ENCODE assay signal across 8 cellular contexts in the genomic region with DNA sequence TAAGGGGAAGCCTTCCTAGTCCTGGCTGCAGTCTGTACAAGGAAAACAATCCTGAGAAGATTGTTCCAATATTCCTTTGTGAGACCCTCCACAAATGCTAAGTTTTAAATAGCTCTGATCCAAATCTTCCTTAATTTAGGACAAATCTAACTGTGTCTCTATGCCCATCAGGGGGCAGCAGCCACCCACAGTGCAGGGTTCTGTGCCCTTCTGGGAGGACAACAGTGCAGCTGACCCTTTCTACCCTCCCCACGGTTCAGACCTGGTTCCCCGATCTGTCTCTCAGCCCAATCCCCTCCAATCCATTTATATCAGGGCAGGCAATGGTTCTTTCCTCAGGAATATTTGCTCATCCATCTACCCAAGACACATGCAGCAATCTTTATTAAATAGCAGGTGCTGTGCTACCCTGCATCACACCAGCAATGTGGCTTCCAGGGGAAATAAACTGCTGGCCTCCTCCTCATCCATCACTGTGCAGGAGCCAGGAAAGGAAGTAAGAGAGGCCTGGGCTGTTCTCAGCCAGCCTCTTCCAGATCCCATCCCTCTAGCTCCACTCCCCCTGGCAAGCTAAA. TPM values are rescaled to one million over a fixed set of nuclear protein-coding genes. Genes with fewer than 3 reads are reported as not detected.
DNase-seq lines count a peak whose midpoint lies in the region; ATAC-seq and TF ChIP-seq lines count a peak whose summit lies in the region.

No MANE protein-coding gene starts in this region.

- no peak overlapping the region for H3K4me3 Mint-ChIP-seq in activated CD8-positive, alpha-beta memory T cell treated with anti-CD3 and anti-CD28 coated beads, Interleukin-2, amount 10 ng/mL, durations not matched to agents 7 days and 5 days
- H3K4me3 Mint-ChIP-seq in osteocyte (ENCODE audit: unreplicated experiment) = no peak overlapping the region

- TF ChIP-seq CTCF in osteocyte (IDR thresholded peaks at IDR 0.05) = peak; percentile 79

- CTCF ChIA-PET in activated CD8-positive, alpha-beta memory T cell treated with anti-CD3 and anti-CD28 coated beads, Interleukin-2, amount 10 ng/mL, durations not matched to agents 7 days and 5 days (lab: Charles Lee) = interaction anchor here (0.6 to 8.9 kb wide), 23 partner anchors 9 to 226 kb away, joined by 3 to 191 read pairs (median 4); partner anchors contain the start of genes HILPDA and PRRT4

- peaks cover 3% of the 10 kb centered on the region for H3K36me3 Mint-ChIP-seq in activated CD8-positive, alpha-beta memory T cell treated with anti-CD3 and anti-CD28 coated beads, Interleukin-2, amount 10 ng/mL, durations not matched to agents 7 days and 5 days
- H3K36me3 Mint-ChIP-seq in osteocyte (ENCODE audit: unreplicated experiment) = no peaks in the 10 kb centered on the region

- no peaks in the 10 kb centered on the region for H3K9me3 Mint-ChIP-seq in activated CD8-positive, alpha-beta memory T cell treated with anti-CD3 and anti-CD28 coated beads, Interleukin-2, amount 10 ng/mL, durations not matched to agents 7 days and 5 days (ENCODE audit: low read depth)
- no peaks in the 10 kb centered on the region for H3K9me3 Mint-ChIP-seq in osteocyte (ENCODE audit: unreplicated experiment)

- peaks cover 8% of the 10 kb centered on the region for H3K4me1 Mint-ChIP-seq in activated CD8-positive, alpha-beta memory T cell treated with anti-CD3 and anti-CD28 coated beads, Interleukin-2, amount 10 ng/mL, durations not matched to agents 7 days and 5 days
- peaks cover 8% of the 10 kb centered on the region for H3K4me1 Mint-ChIP-seq in osteocyte (ENCODE audit: unreplicated experiment)

- DNase-seq in activated CD4-positive, CD25-positive, alpha-beta regulatory T cell (lab: John Stamatoyannopoulos, UW) = peak in 3 of 4 experiments; percentile 9 to 21 (median 9)
- DNase-seq in activated CD4-positive, CD25-positive, alpha-beta regulatory T cell treated with anti-CD3 and anti-CD28 coated beads, Interleukin-2, amount 50 U/mL, for 72 hours = no peak
- DNase-seq in NCI-H2171 (lab: John Stamatoyannopoulos, UW) (peak; percentile 1), fibroblast of peridontal ligament (ENCODE audit: extremely low read depth) (peak; percentile 61), osteocyte (ENCODE audit: extremely low spot score, unreplicated experiment) (no peak)
- peak; percentile 66 for DNase-seq in activated CD8-positive, alpha-beta memory T cell treated with anti-CD3 and anti-CD28 coated beads, Interleukin-2, amount 10 ng/mL, durations not matched to agents 7 days and 5 days

- no peak overlapping the region for H3K27ac Mint-ChIP-seq in activated CD8-positive, alpha-beta memory T cell treated with anti-CD3 and anti-CD28 coated beads, Interleukin-2, amount 10 ng/mL, durations not matched to agents 7 days and 5 days
- no peak overlapping the region for H3K27ac Mint-ChIP-seq in osteocyte (ENCODE audit: unreplicated experiment)

- no peak for TF ChIP-seq POLR2A in GM18505 (IDR thresholded peaks at IDR 0.05; ENCODE audit: borderline replicate concordance, extremely low read depth, insufficient read depth, insufficient read length)

- H3K27me3 Mint-ChIP-seq in activated CD8-positive, alpha-beta memory T cell treated with anti-CD3 and anti-CD28 coated beads, Interleukin-2, amount 10 ng/mL, durations not matched to agents 7 days and 5 days = peaks cover 33% of the 10 kb centered on the region
- H3K27me3 Mint-ChIP-seq in osteocyte (ENCODE audit: unreplicated experiment) = peaks cover 20% of the 10 kb centered on the region

- no peak for ATAC-seq in activated CD8-positive, alpha-beta memory T cell treated with anti-CD3 and anti-CD28 coated beads, Interleukin-2, amount 10 ng/mL, durations not matched to agents 7 days and 5 days
- ATAC-seq in GM18505 (IDR thresholded peaks at IDR 0.05; ENCODE audit: unreplicated experiment) = no peak
- no peak for ATAC-seq in GM18858 (IDR thresholded peaks at IDR 0.05; ENCODE audit: unreplicated experiment)

RNA-seq across cellular contexts. Expression of gene RBM28, which starts 4.0 kb away (rescaled TPM):
- total RNA-seq in activated CD8-positive, alpha-beta memory T cell treated with anti-CD3 and anti-CD28 coated beads, Interleukin-2, amount 10 ng/mL, durations not matched to agents 7 days and 5 days = 10 to 100 TPM; 52.6 to 53.6 TPM
- total RNA-seq in osteocyte = 45.6 and 46.1 TPM in 2 replicates

RNA-seq across cellular contexts. Expression of gene PRRT4, which starts 13.8 kb away (rescaled TPM):
- under 1 TPM in 1 of 2 experiments, not detected in 1; 0.18 TPM for total RNA-seq in activated CD8-positive, alpha-beta memory T cell treated with anti-CD3 and anti-CD28 coated beads, Interleukin-2, amount 10 ng/mL, durations not matched to agents 7 days and 5 days
- 0.44 and 0.54 TPM in 2 replicates for total RNA-seq in osteocyte

Comparison
In these comparisons a context has a peak if more than half of its experiments do, and no peak if none do; other contexts are left out.
1. DNase-seq: peak in activated CD4-positive, CD25-positive, alpha-beta regulatory T cell (3 of 4), NCI-H2171 (single experiment), activated CD8-positive, alpha-beta memory T cell treated with anti-CD3 and anti-CD28 coated beads, Interleukin-2, amount 10 ng/mL, durations not matched to agents 7 days and 5 days (single experiment) and fibroblast of peridontal ligament (single experiment); none in activated CD4-positive, CD25-positive, alpha-beta regulatory T cell treated with anti-CD3 and anti-CD28 coated beads, Interleukin-2, amount 50 U/mL, for 72 hours (single experiment) and osteocyte (single experiment).